9 cellular contexts compared by ENCODE assay signal in the genomic region with DNA sequence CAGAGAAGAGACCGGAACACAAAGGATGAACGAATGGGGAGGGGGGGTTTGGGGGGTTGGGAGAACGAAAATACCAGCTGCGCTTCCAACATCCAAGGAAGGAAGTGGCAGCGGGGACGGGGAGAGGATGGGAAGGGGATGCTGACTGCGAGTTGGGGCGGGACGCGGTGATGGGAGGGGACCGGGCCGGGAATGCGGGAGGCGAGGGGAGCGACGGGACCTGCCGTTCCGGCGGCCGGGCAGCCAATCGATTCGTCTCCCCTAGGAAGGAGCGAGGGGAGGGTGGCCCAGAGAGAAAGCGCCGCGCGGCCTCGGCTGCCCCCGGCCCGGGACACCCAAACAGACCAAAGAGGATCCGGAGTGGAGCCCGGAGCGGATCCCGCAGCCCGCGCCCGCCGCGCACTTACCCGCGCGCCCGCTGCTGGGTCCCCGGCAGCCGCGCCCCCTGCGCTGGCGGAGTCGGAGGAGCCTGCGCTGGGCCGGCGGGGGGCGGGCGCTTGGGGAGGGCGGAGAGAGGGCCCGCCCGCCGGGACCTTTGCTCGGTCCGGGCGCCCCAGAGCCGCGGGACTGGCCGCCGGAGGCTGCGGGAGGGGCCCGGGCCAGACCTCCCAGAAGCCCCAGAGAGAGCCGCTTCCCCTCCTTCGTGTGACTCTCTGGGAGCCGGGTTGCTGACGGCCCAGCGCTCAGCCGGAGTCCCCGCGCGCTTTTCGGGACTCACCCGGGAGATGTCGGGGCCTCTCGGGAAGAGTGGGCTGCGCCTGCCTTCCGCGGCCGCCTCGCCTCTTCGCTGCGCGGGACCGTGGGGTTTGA. TPM values are rescaled to one million over a fixed set of nuclear protein-coding genes. Genes with fewer than 3 reads are reported as not detected.
DNase-seq lines count a peak whose midpoint lies in the region; TF ChIP-seq lines count a peak whose summit lies in the region.
"Had no signal": no experiment of that assay in that cellular context is flagged by ENCODE, and none has a peak within 500 bp of the region (broad histone marks: within the 10 kb centered on the region; RNA-seq: fewer than 3 reads in every experiment).

A gene (minus strand): TSS at position 476 of the 810 bp plus-strand sequence. CDS start 7,690 bp downstream, outside the sequence.

- no peaks in the 10 kb centered on the region for H3K36me3 ChIP-seq in H7 (replicated peaks; ENCODE audit: control insufficient read depth, insufficient read depth, low read length)
- H3K36me3 ChIP-seq in esophagus muscularis mucosa: no peaks in the 10 kb centered on the region
- H3K36me3 ChIP-seq in testis (ENCODE audit: low read depth, missing control alignments): no peaks in the 10 kb centered on the region

- no peak for TF ChIP-seq CTCF in esophagus muscularis mucosa (IDR thresholded peaks at IDR 0.05)
- TF ChIP-seq CTCF in testis (IDR thresholded peaks at IDR 0.05): no peak

- no peak for TF ChIP-seq EP300 in esophagus muscularis mucosa (IDR thresholded peaks at IDR 0.05)

- TF ChIP-seq POLR2A in esophagus muscularis mucosa (IDR thresholded peaks at IDR 0.05; ENCODE audit: low read depth) (peak; percentile 33), testis (IDR thresholded peaks at IDR 0.05) (no peak)

- WGBS in esophagus muscularis mucosa: under 1% methylated on average over 19 of the region's 89 CpGs
- WGBS in testis, 2 donors: 0 to 1% methylated on average over 31 to 67 of the region's 89 CpGs

- H3K9me3 ChIP-seq in esophagus muscularis mucosa (no peaks in the 10 kb centered on the region), testis (no peaks in the 10 kb centered on the region)

- H3K4me1 ChIP-seq in esophagus muscularis mucosa (peaks cover 4 to 26% (median 17%) of the 10 kb centered on the region in 4 donors), testis (peaks cover 27% of the 10 kb centered on the region)

- H3K4me3 ChIP-seq in H7 (ENCODE audit: insufficient read depth, low read depth, low read length) (peak within 1 kb of the TSS; percentile 71), esophagus muscularis mucosa (peak within 1 kb of the TSS; percentile 77 to 86 (median 82)), testis (peak within 1 kb of the TSS; percentile 71 to 82)

- intact Hi-C loops in esophagus muscularis mucosa (cut with DNase I): no loop called here
- intact Hi-C loops in testis (cut with DNase I; ENCODE audit: low total_unique reads): no loop called here

- peaks cover 38% of the 10 kb centered on the region for H3K27me3 ChIP-seq in H7 (ENCODE audit: control insufficient read depth, insufficient read depth, low read length)
- H3K27me3 ChIP-seq in esophagus muscularis mucosa: peaks cover 0 to 5% (median 0%) of the 10 kb centered on the region in 4 donors
- no peaks in the 10 kb centered on the region for H3K27me3 ChIP-seq in testis

- H3K27ac ChIP-seq in esophagus muscularis mucosa (replicated peaks in 1 of 4) (peak within 1 kb of the TSS; percentile 83 to 90 (median 89)), testis (peak within 1 kb of the TSS; percentile 92)
- H3K27ac ChIP-seq: C4-2B had no signal

- peak; percentile 20 for DNase-seq in NCI-H1092 treated with DMSO at 0.1 percent for 48 hours (lab: John Stamatoyannopoulos, UW)
- no peak for DNase-seq in NCI-H1092 (lab: John Stamatoyannopoulos, UW)
- peak; percentile 90 for DNase-seq in H7
- peak; percentile 17 for DNase-seq in MV-4-11 (lab: John Stamatoyannopoulos, UW)
- peak; percentile 3 for DNase-seq in activated T-cell treated with anti-CD3 and anti-CD28 coated beads for 4 hours
- no peak for DNase-seq in esophagus muscularis mucosa (ENCODE audit: extremely low spot score)
- DNase-seq in mucosa of gallbladder (ENCODE audit: low spot score): peak; percentile 16
- peak; percentile 57 for DNase-seq in testis

RNA-seq across cellular contexts. Expression of the gene that starts here (rescaled TPM):
- total RNA-seq in H7 (2014; rRNA removed; shearing (Covaris generic)): 0.48 TPM in 2 replicates
- total RNA-seq in esophagus muscularis mucosa: 10 to 100 TPM in 3 of 4 donors, 1 to 10 TPM in 1; 6.5 to 12.2 (median 11.0) TPM
- 15.7 TPM for total RNA-seq in mucosa of gallbladder
- total RNA-seq in testis: 10 to 100 TPM; 55.0 to 59.4 TPM
- 31.8 TPM for polyA plus RNA-seq in testis (ENCODE audit: insufficient read depth, low read depth, low replicate concordance)

Comparison
In these comparisons a context has a peak if more than half of its experiments do, and no peak if none do; other contexts are left out.
1. DNase-seq: peak in NCI-H1092 treated with DMSO at 0.1 percent for 48 hours (single experiment), MV-4-11 (single experiment), activated T-cell treated with anti-CD3 and anti-CD28 coated beads for 4 hours (single experiment), mucosa of gallbladder (single experiment) and testis (single experiment); none in NCI-H1092 (single experiment) and esophagus muscularis mucosa (single experiment).
2. Peak in DNase-seq and H3K4me3 ChIP-seq in H7; RNA of the gene not detected or under 1 TPM.
3. Peak in every context shown above with its lines, with median percentiles within 50 percentile points of each other: H3K4me3 ChIP-seq.